ENCODE assay signal across 17 cellular contexts in the genomic region with DNA sequence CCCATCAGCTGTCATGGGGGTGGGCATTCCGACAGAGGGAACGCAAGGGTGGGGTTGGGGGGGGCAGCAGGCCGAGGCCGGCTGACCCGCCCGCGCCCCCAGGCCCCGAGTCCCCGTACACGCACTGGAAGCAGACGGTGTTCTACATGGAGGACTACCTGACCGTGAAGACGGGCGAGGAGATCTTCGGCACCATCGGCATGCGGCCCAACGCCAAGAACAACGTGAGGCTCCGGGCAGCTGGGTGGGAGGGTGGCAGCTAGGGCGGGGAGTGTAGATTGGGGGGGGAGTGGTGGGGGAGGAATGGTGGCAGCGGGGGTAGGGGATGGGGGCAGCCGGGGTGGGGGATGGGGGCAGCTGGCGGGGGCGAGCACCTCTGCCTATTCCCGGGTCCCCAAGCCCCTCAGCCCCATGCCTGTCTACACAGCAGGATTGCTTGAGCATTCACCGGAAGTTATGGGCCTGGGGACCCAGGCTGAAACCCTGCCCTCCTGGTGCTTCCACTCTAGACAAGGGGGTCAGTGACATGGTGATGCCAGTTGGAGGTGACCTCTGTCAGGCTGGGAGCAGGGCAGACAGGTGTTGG. TPM values are rescaled to one million over a fixed set of nuclear protein-coding genes. Genes with fewer than 3 reads are reported as not detected.
DNase-seq lines count a peak whose midpoint lies in the region; ATAC-seq and TF ChIP-seq lines count a peak whose summit lies in the region.
"Had no signal": no experiment of that assay in that cellular context is flagged by ENCODE, and none has a peak within 500 bp of the region (broad histone marks: within the 10 kb centered on the region; RNA-seq: fewer than 3 reads in every experiment).

No MANE protein-coding gene starts in this region.

- peak overlapping the region in 2 of 10 experiments; percentile 27 to 65; a peak in 2 of 20 replicates for H3K4me3 ChIP-seq in BLaER1 treated with 17β-estradiol and CSF1 and Interleukin-3, amounts not matched to agents 10 nM and 100 nM
- H3K4me3 ChIP-seq in RWPE2 (ENCODE audit: severe bottlenecking), result no peak overlapping the region
- H3K4me3 ChIP-seq in neuronal stem cell (ENCODE audit: low read length in 2 of 2), result no peak overlapping the region
- H3K4me3 ChIP-seq: Peyer's patch had no signal

- no peak overlapping the region for H3K23ac ChIP-seq in neuronal stem cell (ENCODE audit: low read depth, low read length, poor library complexity)

- H2AFZ ChIP-seq in neuronal stem cell (ENCODE audit: low read length), result no peak overlapping the region

- no peaks in the 10 kb centered on the region for H3K9me3 ChIP-seq in BLaER1 treated with 17β-estradiol and CSF1 and Interleukin-3, amounts not matched to agents 10 nM and 100 nM (replicated peaks in 1 of 11)
- H3K9me3 ChIP-seq in RWPE2 (ENCODE audit: severe bottlenecking) (no peaks in the 10 kb centered on the region), neuronal stem cell (replicated peaks in 1 of 2; ENCODE audit: control insufficient read depth in 2 of 2, insufficient read depth in 1 of 2, low read depth in 1 of 2, low read length in 2 of 2) (no peaks in the 10 kb centered on the region)
- H3K9me3 ChIP-seq: Peyer's patch had no signal

- no peak overlapping the region for H2BK5ac ChIP-seq in neuronal stem cell (ENCODE audit: low read length)

- H3K27ac ChIP-seq in BLaER1 treated with 17β-estradiol and CSF1 and Interleukin-3, amounts not matched to agents 10 nM and 100 nM, result peak overlapping the region in 5 of 11 experiments; percentile 51 to 77 (median 63); a peak in 11 of 22 replicates
- H3K27ac ChIP-seq in RWPE2 (ENCODE audit: poor library complexity, severe bottlenecking) (no peak overlapping the region), neuronal stem cell (replicated peaks; ENCODE audit: low read length) (no peak overlapping the region), foreskin keratinocyte (no peak overlapping the region)
- H3K27ac ChIP-seq: Peyer's patch had no signal

- peaks cover 45 to 85% (median 78%) of the 10 kb centered on the region in 11 experiments for H3K36me3 ChIP-seq in BLaER1 treated with 17β-estradiol and CSF1 and Interleukin-3, amounts not matched to agents 10 nM and 100 nM
- H3K36me3 ChIP-seq in RWPE2 (ENCODE audit: low read depth) (peaks cover 45% of the 10 kb centered on the region), neuronal stem cell (replicated peaks in 1 of 2; ENCODE audit: control insufficient read depth in 2 of 2, insufficient read depth in 2 of 2, low read length in 2 of 2) (peaks cover 46 to 86% of the 10 kb centered on the region in 2 donors)

- H2BK120ac ChIP-seq in neuronal stem cell (ENCODE audit: low read depth, low read length), result no peak overlapping the region

- no peak for ATAC-seq in RWPE2 (ENCODE audit: low read depth)
- no peak for ATAC-seq in foreskin keratinocyte

- no peak overlapping the region for H3K18ac ChIP-seq in neuronal stem cell (ENCODE audit: low read length)

- H3K9me3 Mint-ChIP-seq in endothelial cell (ENCODE audit: unreplicated experiment), result no peaks in the 10 kb centered on the region
- H3K9me3 Mint-ChIP-seq: CD4-positive, CD25-positive, alpha-beta regulatory T cell had no signal

- H3K27ac Mint-ChIP-seq in endothelial cell (ENCODE audit: unreplicated experiment), result peak overlapping the region; percentile 82
- H3K27ac Mint-ChIP-seq: CD4-positive, CD25-positive, alpha-beta regulatory T cell had no signal

- peaks cover 30% of the 10 kb centered on the region for H3K27me3 Mint-ChIP-seq in endothelial cell (ENCODE audit: unreplicated experiment)

- no peak for TF ChIP-seq CTCF in RWPE2 (IDR thresholded peaks at IDR 0.05; ENCODE audit: poor library complexity, severe bottlenecking)
- TF ChIP-seq CTCF in endothelial cell (IDR thresholded peaks at IDR 0.05; ENCODE audit: unreplicated experiment), result no peak
- TF ChIP-seq CTCF in foreskin keratinocyte (conservative IDR thresholded peaks at IDR 0.05), result no peak

- no peak overlapping the region for H2AK5ac ChIP-seq in neuronal stem cell (ENCODE audit: low read depth, low read length)

- H3K36me3 Mint-ChIP-seq in endothelial cell (ENCODE audit: low read depth, unreplicated experiment), result peaks cover 31% of the 10 kb centered on the region

- no peak overlapping the region for H3K14ac ChIP-seq in neuronal stem cell (ENCODE audit: low read length)

- no CpG with 5 or more reads among the region's 27 CpGs for WGBS in neuronal stem cell (ENCODE audit: extremely low coverage in 2 of 2, insufficient read length in 2 of 2, insufficient replicate concordance in 1 of 2), 2 donors

- H3K4me1 Mint-ChIP-seq in endothelial cell (ENCODE audit: unreplicated experiment), result peaks cover 46% of the 10 kb centered on the region

- peak overlapping the region in 10 of 11 experiments; percentile 64 to 95 (median 84); a peak in 19 of 22 replicates for H3K4me2 ChIP-seq in BLaER1 treated with 17β-estradiol and CSF1 and Interleukin-3, amounts not matched to agents 10 nM and 100 nM
- H3K4me2 ChIP-seq in neuronal stem cell (ENCODE audit: insufficient read depth, low read length, poor library complexity, severe bottlenecking), result no peak overlapping the region

- no peak overlapping the region for H3K4ac ChIP-seq in neuronal stem cell (ENCODE audit: low read length)

- H3K9ac ChIP-seq in BLaER1 treated with 17β-estradiol and CSF1 and Interleukin-3, amounts not matched to agents 10 nM and 100 nM, result peak overlapping the region in 6 of 11 experiments; percentile 42 to 66 (median 54); a peak in 11 of 22 replicates
- peak overlapping the region; percentile 40 for H3K9ac ChIP-seq in neuronal stem cell (ENCODE audit: low read depth, low read length, poor library complexity)

- no peak overlapping the region for H4K91ac ChIP-seq in neuronal stem cell (ENCODE audit: low read depth, low read length, poor library complexity)

- no peak overlapping the region for H4K8ac ChIP-seq in neuronal stem cell (ENCODE audit: low read depth, low read length)

- H2BK15ac ChIP-seq in neuronal stem cell (ENCODE audit: low read length), result no peak overlapping the region

- DNase-seq in RWPE2 (ENCODE audit: low spot score) (peak; percentile 62), endothelial cell (ENCODE audit: low spot score) (no peak), neuronal stem cell (ENCODE audit: low spot score) (no peak), foreskin keratinocyte (no peak), NCI-H1092 treated with DMSO at 0.1 percent for 48 hours (lab: John Stamatoyannopoulos, UW) (no peak), SK-N-DZ (ENCODE audit: low spot score) (no peak)
- DNase-seq in NK-92 treated with Interleukin-12 subunit alpha and Interleukin-12 subunit beta, amount 100 ng/mL, for 24 hours (lab: John Stamatoyannopoulos, UW), result no peak
- DNase-seq: CD4-positive, CD25-positive, alpha-beta regulatory T cell; DMS79; MM.1S; NCI-H1930; NCI-H2171; NCI-H446 treated with DMSO at 0.1 percent for 48 hours; NCI-H748 treated with DMSO at 0.1 percent for 48 hours; Peyer's patch; SIG-M5 had no signal

- H3K27me3 ChIP-seq in BLaER1 treated with 17β-estradiol and CSF1 and Interleukin-3, amounts not matched to agents 10 nM and 100 nM, result peaks cover 20 to 33% (median 28%) of the 10 kb centered on the region in 11 experiments
- H3K27me3 ChIP-seq in RWPE2 (ENCODE audit: insufficient read depth, poor library complexity, severe bottlenecking) (no peaks in the 10 kb centered on the region), neuronal stem cell (ENCODE audit: control insufficient read depth in 3 of 3, insufficient read depth in 3 of 3, low read depth in 1 of 3, low read length in 3 of 3) (no peaks in the 10 kb centered on the region), foreskin keratinocyte (no peaks in the 10 kb centered on the region)

- no peak overlapping the region for H2BK12ac ChIP-seq in neuronal stem cell (ENCODE audit: low read length)

- peaks cover 22% of the 10 kb centered on the region for H3K79me1 ChIP-seq in neuronal stem cell (ENCODE audit: low read depth, low read length)

- H3K4me3 Mint-ChIP-seq in endothelial cell (ENCODE audit: unreplicated experiment), result peak overlapping the region; percentile 21

- peaks cover 0 to 90% (median 82%) of the 10 kb centered on the region in 11 experiments; a peak in 21 of 22 replicates for H4K20me1 ChIP-seq in BLaER1 treated with 17β-estradiol and CSF1 and Interleukin-3, amounts not matched to agents 10 nM and 100 nM

- peaks cover 36 to 83% (median 56%) of the 10 kb centered on the region in 10 experiments for H3K4me1 ChIP-seq in BLaER1 treated with 17β-estradiol and CSF1 and Interleukin-3, amounts not matched to agents 10 nM and 100 nM
- H3K4me1 ChIP-seq in RWPE2 (ENCODE audit: insufficient read depth, poor library complexity, severe bottlenecking), result no peaks in the 10 kb centered on the region
- H3K4me1 ChIP-seq in neuronal stem cell (ENCODE audit: control insufficient read depth in 2 of 2, insufficient read depth in 1 of 2, low read depth in 1 of 2, low read length in 2 of 2), result peaks cover 15 to 16% of the 10 kb centered on the region in 2 donors
- no peaks in the 10 kb centered on the region for H3K4me1 ChIP-seq in foreskin keratinocyte

RNA-seq across cellular contexts. Expression of gene ADM5, which starts 2.8 kb away (rescaled TPM):
- total RNA-seq in endothelial cell (ENCODE audit: unreplicated experiment) (5.3 TPM), foreskin keratinocyte (1.2 and 1.6 TPM in 2 replicates)
- 1.7 TPM for polyA plus RNA-seq in neuronal stem cell (2013, experiment 1 of 2)
- polyA plus RNA-seq in neuronal stem cell (2013, experiment 2 of 2), result 2.0 TPM
- 1.7 and 1.8 TPM in 2 replicates for polyA plus RNA-seq in foreskin keratinocyte
- 5.0 and 5.4 TPM in 2 replicates for polyA plus RNA-seq in SK-N-DZ (2014; cell fraction: cytosol; rRNA removed)
- 48.1 and 54.9 TPM in 2 replicates for polyA plus RNA-seq in SK-N-DZ (2014; cell fraction: nucleus; rRNA removed)

RNA-seq across cellular contexts. Expression of gene CPT1C, which starts 4.3 kb away (rescaled TPM):
- total RNA-seq in endothelial cell (ENCODE audit: unreplicated experiment) (94.1 TPM), foreskin keratinocyte (3.6 and 5.2 TPM in 2 replicates)
- 105 TPM for polyA plus RNA-seq in neuronal stem cell (2013, experiment 1 of 2)
- polyA plus RNA-seq in neuronal stem cell (2013, experiment 2 of 2), result 103 TPM
- 2.7 and 5.9 TPM in 2 replicates for polyA plus RNA-seq in foreskin keratinocyte
- polyA plus RNA-seq in SK-N-DZ (2014; cell fraction: cytosol; rRNA removed), result 28.3 and 32.8 TPM in 2 replicates
- polyA plus RNA-seq in SK-N-DZ (2014; cell fraction: nucleus; rRNA removed), result 148 and 189 TPM in 2 replicates

RNA-seq across cellular contexts. Expression of gene PRMT1, which starts 9.5 kb away (rescaled TPM):
- total RNA-seq in endothelial cell (ENCODE audit: unreplicated experiment) (175 TPM), foreskin keratinocyte (307 and 373 TPM in 2 replicates)
- polyA plus RNA-seq in neuronal stem cell (2013, experiment 1 of 2), result 433 TPM
- 420 TPM for polyA plus RNA-seq in neuronal stem cell (2013, experiment 2 of 2)
- polyA plus RNA-seq in foreskin keratinocyte, result 402 and 466 TPM in 2 replicates
- polyA plus RNA-seq in SK-N-DZ (2014; cell fraction: cytosol; rRNA removed), result 454 and 480 TPM in 2 replicates
- 349 and 359 TPM in 2 replicates for polyA plus RNA-seq in SK-N-DZ (2014; cell fraction: nucleus; rRNA removed)

RNA-seq across cellular contexts. Expression of gene BCL2L12, which starts 20.9 kb away (rescaled TPM):
- total RNA-seq in endothelial cell (ENCODE audit: unreplicated experiment) (50.1 TPM), foreskin keratinocyte (23.7 and 33.0 TPM in 2 replicates)
- 124 TPM for polyA plus RNA-seq in neuronal stem cell (2013, experiment 1 of 2)
- 114 TPM for polyA plus RNA-seq in neuronal stem cell (2013, experiment 2 of 2)
- 77.5 and 83.0 TPM in 2 replicates for polyA plus RNA-seq in foreskin keratinocyte
- 3.4 and 4.0 TPM in 2 replicates for polyA plus RNA-seq in SK-N-DZ (2014; cell fraction: cytosol; rRNA removed)
- 3.1 and 6.2 TPM in 2 replicates for polyA plus RNA-seq in SK-N-DZ (2014; cell fraction: nucleus; rRNA removed)

RNA-seq across cellular contexts. Expression of gene IRF3, which starts 20.9 kb away (rescaled TPM):
- total RNA-seq in endothelial cell (ENCODE audit: unreplicated experiment) (76.1 TPM), foreskin keratinocyte (115 and 118 TPM in 2 replicates)
- 68.3 TPM for polyA plus RNA-seq in neuronal stem cell (2013, experiment 1 of 2)
- 66.0 TPM for polyA plus RNA-seq in neuronal stem cell (2013, experiment 2 of 2)
- polyA plus RNA-seq in foreskin keratinocyte, result 117 and 124 TPM in 2 replicates
- 25.6 and 32.7 TPM in 2 replicates for polyA plus RNA-seq in SK-N-DZ (2014; cell fraction: cytosol; rRNA removed)
- polyA plus RNA-seq in SK-N-DZ (2014; cell fraction: nucleus; rRNA removed), result 30.2 and 41.0 TPM in 2 replicates

Comparison
In these comparisons a context has a peak if more than half of its experiments do, and no peak if none do; other contexts are left out.
1. RNA of gene CPT1C, which starts 4.3 kb away (total RNA-seq): 94.1 TPM in endothelial cell (single experiment); 3.6 to 5.2 TPM in foreskin keratinocyte; every median in the first group is over 10 times any median in the second.